9 cellular contexts compared by ENCODE assay signal in the genomic region with DNA sequence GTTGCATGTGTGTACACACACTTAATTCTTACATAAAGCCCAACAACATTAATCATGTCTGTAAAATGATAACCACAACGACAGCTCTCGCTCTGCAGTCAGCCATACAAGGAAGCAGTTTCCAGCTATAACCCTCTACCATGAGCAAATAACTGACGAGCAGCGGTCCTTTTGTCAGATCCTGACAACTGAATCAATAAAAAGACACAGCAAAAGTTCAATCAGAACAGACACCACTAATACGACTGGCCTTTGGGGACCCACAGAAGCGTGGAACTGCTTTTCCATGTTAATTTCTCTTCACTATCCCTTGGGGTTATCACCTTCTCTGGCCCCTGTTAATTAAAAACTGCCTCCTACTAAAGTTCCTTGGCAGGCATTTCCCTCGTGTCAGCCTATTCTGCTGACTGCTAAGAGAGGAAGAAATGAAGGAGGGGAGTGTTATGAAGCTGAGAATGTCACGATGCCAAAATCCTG.
DNase-seq lines count a peak whose midpoint lies in the region; ATAC-seq and TF ChIP-seq lines count a peak whose summit lies in the region.
"Had no signal": no experiment of that assay in that cellular context is flagged by ENCODE, and none has a peak within 500 bp of the region (broad histone marks: within the 10 kb centered on the region; RNA-seq: fewer than 3 reads in every experiment).

No MANE protein-coding gene starts in this region.

- intact Hi-C loops in Caco-2 (cut with micrococcal nuclease; ENCODE audit: unreplicated experiment) = loop anchor here (1.0 kb wide), 2 partner anchors 17 to 31 kb away; no protein-coding TSS in a partner anchor
- intact Hi-C loops in activated CD4-positive, alpha-beta memory T cell treated with anti-CD3 and anti-CD28 coated beads for 36 hours (cut with micrococcal nuclease) = no loop called here
- intact Hi-C loops in esophagus muscularis mucosa (cut with DNase I) = no loop called here

- TF ChIP-seq EP300 in esophagus muscularis mucosa (IDR thresholded peaks at IDR 0.05) = no peak

- DNase-seq in Caco-2 (peak; percentile 44 to 68), NCI-H187 treated with DMSO at 0.1 percent for 48 hours (lab: John Stamatoyannopoulos, UW) (peak; percentile 89), astrocyte of the hippocampus (ENCODE audit: low read depth, low spot score) (peak; percentile 28), esophagus muscularis mucosa (ENCODE audit: extremely low spot score) (no peak)
- no peak for DNase-seq in activated CD4-positive, alpha-beta memory T cell treated with anti-CD3 and anti-CD28 coated beads for 36 hours
- DNase-seq: CD4-positive, CD25-positive, alpha-beta regulatory T cell had no signal

- no peaks in the 10 kb centered on the region for H3K36me3 Mint-ChIP-seq in Caco-2 (ENCODE audit: insufficient read depth, unreplicated experiment)
- no peaks in the 10 kb centered on the region for H3K36me3 Mint-ChIP-seq in activated CD4-positive, alpha-beta memory T cell treated with anti-CD3 and anti-CD28 coated beads for 36 hours
- H3K36me3 Mint-ChIP-seq: CD4-positive, CD25-positive, alpha-beta regulatory T cell had no signal

- H3K36me3 ChIP-seq in Caco-2 (ENCODE audit: control insufficient read depth, insufficient read depth, low read length) = no peaks in the 10 kb centered on the region
- H3K36me3 ChIP-seq in mesodermal cell (ENCODE audit: control insufficient read depth, insufficient read depth, low read length) = no peaks in the 10 kb centered on the region
- no peaks in the 10 kb centered on the region for H3K36me3 ChIP-seq in esophagus muscularis mucosa

- CTCF ChIA-PET in Caco-2 (lab: Charles Lee) = interaction anchor here (0.6 kb wide), 1 partner anchor 17 kb away, joined by 3 read pairs; no protein-coding TSS in a partner anchor
- CTCF ChIA-PET in activated CD4-positive, alpha-beta memory T cell treated with anti-CD3 and anti-CD28 coated beads for 36 hours (lab: Charles Lee) = no interaction called here

- TF ChIP-seq POLR2A in esophagus muscularis mucosa (IDR thresholded peaks at IDR 0.05; ENCODE audit: low read depth) = no peak

- no peaks in the 10 kb centered on the region for H3K27me3 Mint-ChIP-seq in Caco-2 (ENCODE audit: insufficient read depth, unreplicated experiment)
- H3K27me3 Mint-ChIP-seq in activated CD4-positive, alpha-beta memory T cell treated with anti-CD3 and anti-CD28 coated beads for 36 hours = no peaks in the 10 kb centered on the region
- H3K27me3 Mint-ChIP-seq: CD4-positive, CD25-positive, alpha-beta regulatory T cell had no signal

- H3K27ac Mint-ChIP-seq in Caco-2 (ENCODE audit: unreplicated experiment) = peak overlapping the region; percentile 94
- no peak overlapping the region for H3K27ac Mint-ChIP-seq in activated CD4-positive, alpha-beta memory T cell treated with anti-CD3 and anti-CD28 coated beads for 36 hours
- H3K27ac Mint-ChIP-seq: CD4-positive, CD25-positive, alpha-beta regulatory T cell had no signal

- H3K9me3 Mint-ChIP-seq in Caco-2 (ENCODE audit: unreplicated experiment) = peaks cover 24% of the 10 kb centered on the region
- peaks cover 14% of the 10 kb centered on the region for H3K9me3 Mint-ChIP-seq in activated CD4-positive, alpha-beta memory T cell treated with anti-CD3 and anti-CD28 coated beads for 36 hours

- no peaks in the 10 kb centered on the region for H3K27me3 ChIP-seq in Caco-2 (replicated peaks; ENCODE audit: control insufficient read depth, insufficient read depth, low read length)
- no peaks in the 10 kb centered on the region for H3K27me3 ChIP-seq in esophagus muscularis mucosa

- peak overlapping the region; percentile 79 for H3K4me3 Mint-ChIP-seq in Caco-2 (ENCODE audit: unreplicated experiment)
- no peak overlapping the region for H3K4me3 Mint-ChIP-seq in activated CD4-positive, alpha-beta memory T cell treated with anti-CD3 and anti-CD28 coated beads for 36 hours
- H3K4me3 Mint-ChIP-seq: CD4-positive, CD25-positive, alpha-beta regulatory T cell had no signal

- H3K4me1 ChIP-seq in Caco-2 (peaks cover 36% of the 10 kb centered on the region), mesodermal cell (ENCODE audit: control insufficient read depth, insufficient read depth, low read length, poor library complexity, severe bottlenecking) (peaks cover 13% of the 10 kb centered on the region), esophagus muscularis mucosa (peaks cover 0 to 20% (median 9%) of the 10 kb centered on the region in 4 donors)

- peaks cover 5% of the 10 kb centered on the region; the same call in 1 of the 2 replicates for H3K9me3 ChIP-seq in Caco-2
- peaks cover 9% of the 10 kb centered on the region for H3K9me3 ChIP-seq in mesodermal cell (ENCODE audit: control insufficient read depth, low read length)
- H3K9me3 ChIP-seq in esophagus muscularis mucosa = peaks cover 0 to 10% (median 8%) of the 10 kb centered on the region in 4 donors

- peaks cover 28% of the 10 kb centered on the region for H3K4me1 Mint-ChIP-seq in Caco-2 (ENCODE audit: low read depth, unreplicated experiment)
- no peaks in the 10 kb centered on the region for H3K4me1 Mint-ChIP-seq in activated CD4-positive, alpha-beta memory T cell treated with anti-CD3 and anti-CD28 coated beads for 36 hours (ENCODE audit: low read depth)
- H3K4me1 Mint-ChIP-seq: CD4-positive, CD25-positive, alpha-beta regulatory T cell had no signal

- WGBS in mesodermal cell (ENCODE audit: insufficient coverage in 2 of 2), 2 experiments = 70 to 82% methylated on average over 6 of the region's 8 CpGs
- WGBS in esophagus muscularis mucosa = 36% methylated on average over 8 of the region's 8 CpGs

- H3K4me3 ChIP-seq in Caco-2 (ENCODE audit: low read depth, low read length) = peak overlapping the region; percentile 31
- no peak overlapping the region for H3K4me3 ChIP-seq in mesodermal cell (ENCODE audit: extremely low read depth, insufficient read depth, low read length, poor library complexity, severe bottlenecking)
- no peak overlapping the region for H3K4me3 ChIP-seq in esophagus muscularis mucosa

- H3K27ac ChIP-seq in mesodermal cell (ENCODE audit: low read depth, low read length, severe bottlenecking) (peak overlapping the region; percentile 58), esophagus muscularis mucosa (replicated peaks in 1 of 4) (no peak overlapping the region)

- BruUV-seq in Caco-2 (replicated peaks; lab: Mats Ljungman, UMichigan) = no TSS peak

- POLR2A ChIA-PET in Caco-2 (lab: Charles Lee) = interaction anchor here (0.6 to 1.4 kb wide), 2 partner anchors 17 to 1119 kb away, joined by 4 to 7 read pairs; no protein-coding TSS in a partner anchor
- POLR2A ChIA-PET in activated CD4-positive, alpha-beta memory T cell treated with anti-CD3 and anti-CD28 coated beads for 36 hours (lab: Charles Lee) = no interaction called here

- ATAC-seq in HG02759 (IDR thresholded peaks at IDR 0.05; ENCODE audit: unreplicated experiment) = no peak
- no peak for ATAC-seq in HG03354 (IDR thresholded peaks at IDR 0.05; ENCODE audit: poor library complexity, severe bottlenecking, unreplicated experiment)

- TF ChIP-seq CTCF in Caco-2 (IDR thresholded peaks at IDR 0.05; ENCODE audit: insufficient read depth in 1 of 2, low read depth in 1 of 2, low read length in 1 of 2, severe bottlenecking in 1 of 2, unreplicated experiment in 1 of 2) (no peak), esophagus muscularis mucosa (IDR thresholded peaks at IDR 0.05) (no peak)

Comparison
In these comparisons a context has a peak if more than half of its experiments do, and no peak if none do; other contexts are left out.
1. DNase-seq: peak in Caco-2 (2 of 2), NCI-H187 treated with DMSO at 0.1 percent for 48 hours (single experiment) and astrocyte of the hippocampus (single experiment); none in activated CD4-positive, alpha-beta memory T cell treated with anti-CD3 and anti-CD28 coated beads for 36 hours (single experiment) and esophagus muscularis mucosa (single experiment).